1 cellular context compared by ENCODE assay signal in genomic region chr1:56710646-56711045, GRCh38.
TF ChIP-seq lines count a peak whose summit lies in the region.

No MANE protein-coding gene starts in this region.

TF ChIP-seq in GM12878, 131 proteins besides CTCF, POLR2A, EP300 and RAD21 (continued from another document):
- TF ChIP-seq, protein P1, sequence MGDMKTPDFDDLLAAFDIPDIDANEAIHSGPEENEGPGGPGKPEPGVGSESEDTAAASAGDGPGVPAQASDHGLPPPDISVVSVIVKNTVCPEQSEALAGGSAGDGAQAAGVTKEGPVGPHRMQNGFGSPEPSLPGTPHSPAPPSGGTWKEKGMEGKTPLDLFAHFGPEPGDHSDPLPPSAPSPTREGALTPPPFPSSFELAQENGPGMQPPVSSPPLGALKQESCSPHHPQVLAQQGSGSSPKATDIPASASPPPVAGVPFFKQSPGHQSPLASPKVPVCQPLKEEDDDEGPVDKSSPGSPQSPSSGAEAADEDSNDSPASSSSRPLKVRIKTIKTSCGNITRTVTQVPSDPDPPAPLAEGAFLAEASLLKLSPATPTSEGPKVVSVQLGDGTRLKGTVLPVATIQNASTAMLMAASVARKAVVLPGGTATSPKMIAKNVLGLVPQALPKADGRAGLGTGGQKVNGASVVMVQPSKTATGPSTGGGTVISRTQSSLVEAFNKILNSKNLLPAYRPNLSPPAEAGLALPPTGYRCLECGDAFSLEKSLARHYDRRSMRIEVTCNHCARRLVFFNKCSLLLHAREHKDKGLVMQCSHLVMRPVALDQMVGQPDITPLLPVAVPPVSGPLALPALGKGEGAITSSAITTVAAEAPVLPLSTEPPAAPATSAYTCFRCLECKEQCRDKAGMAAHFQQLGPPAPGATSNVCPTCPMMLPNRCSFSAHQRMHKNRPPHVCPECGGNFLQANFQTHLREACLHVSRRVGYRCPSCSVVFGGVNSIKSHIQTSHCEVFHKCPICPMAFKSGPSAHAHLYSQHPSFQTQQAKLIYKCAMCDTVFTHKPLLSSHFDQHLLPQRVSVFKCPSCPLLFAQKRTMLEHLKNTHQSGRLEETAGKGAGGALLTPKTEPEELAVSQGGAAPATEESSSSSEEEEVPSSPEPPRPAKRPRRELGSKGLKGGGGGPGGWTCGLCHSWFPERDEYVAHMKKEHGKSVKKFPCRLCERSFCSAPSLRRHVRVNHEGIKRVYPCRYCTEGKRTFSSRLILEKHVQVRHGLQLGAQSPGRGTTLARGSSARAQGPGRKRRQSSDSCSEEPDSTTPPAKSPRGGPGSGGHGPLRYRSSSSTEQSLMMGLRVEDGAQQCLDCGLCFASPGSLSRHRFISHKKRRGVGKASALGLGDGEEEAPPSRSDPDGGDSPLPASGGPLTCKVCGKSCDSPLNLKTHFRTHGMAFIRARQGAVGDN (IDR thresholded peaks at IDR 0.05), result no peak
- TF ChIP-seq, protein P2, sequence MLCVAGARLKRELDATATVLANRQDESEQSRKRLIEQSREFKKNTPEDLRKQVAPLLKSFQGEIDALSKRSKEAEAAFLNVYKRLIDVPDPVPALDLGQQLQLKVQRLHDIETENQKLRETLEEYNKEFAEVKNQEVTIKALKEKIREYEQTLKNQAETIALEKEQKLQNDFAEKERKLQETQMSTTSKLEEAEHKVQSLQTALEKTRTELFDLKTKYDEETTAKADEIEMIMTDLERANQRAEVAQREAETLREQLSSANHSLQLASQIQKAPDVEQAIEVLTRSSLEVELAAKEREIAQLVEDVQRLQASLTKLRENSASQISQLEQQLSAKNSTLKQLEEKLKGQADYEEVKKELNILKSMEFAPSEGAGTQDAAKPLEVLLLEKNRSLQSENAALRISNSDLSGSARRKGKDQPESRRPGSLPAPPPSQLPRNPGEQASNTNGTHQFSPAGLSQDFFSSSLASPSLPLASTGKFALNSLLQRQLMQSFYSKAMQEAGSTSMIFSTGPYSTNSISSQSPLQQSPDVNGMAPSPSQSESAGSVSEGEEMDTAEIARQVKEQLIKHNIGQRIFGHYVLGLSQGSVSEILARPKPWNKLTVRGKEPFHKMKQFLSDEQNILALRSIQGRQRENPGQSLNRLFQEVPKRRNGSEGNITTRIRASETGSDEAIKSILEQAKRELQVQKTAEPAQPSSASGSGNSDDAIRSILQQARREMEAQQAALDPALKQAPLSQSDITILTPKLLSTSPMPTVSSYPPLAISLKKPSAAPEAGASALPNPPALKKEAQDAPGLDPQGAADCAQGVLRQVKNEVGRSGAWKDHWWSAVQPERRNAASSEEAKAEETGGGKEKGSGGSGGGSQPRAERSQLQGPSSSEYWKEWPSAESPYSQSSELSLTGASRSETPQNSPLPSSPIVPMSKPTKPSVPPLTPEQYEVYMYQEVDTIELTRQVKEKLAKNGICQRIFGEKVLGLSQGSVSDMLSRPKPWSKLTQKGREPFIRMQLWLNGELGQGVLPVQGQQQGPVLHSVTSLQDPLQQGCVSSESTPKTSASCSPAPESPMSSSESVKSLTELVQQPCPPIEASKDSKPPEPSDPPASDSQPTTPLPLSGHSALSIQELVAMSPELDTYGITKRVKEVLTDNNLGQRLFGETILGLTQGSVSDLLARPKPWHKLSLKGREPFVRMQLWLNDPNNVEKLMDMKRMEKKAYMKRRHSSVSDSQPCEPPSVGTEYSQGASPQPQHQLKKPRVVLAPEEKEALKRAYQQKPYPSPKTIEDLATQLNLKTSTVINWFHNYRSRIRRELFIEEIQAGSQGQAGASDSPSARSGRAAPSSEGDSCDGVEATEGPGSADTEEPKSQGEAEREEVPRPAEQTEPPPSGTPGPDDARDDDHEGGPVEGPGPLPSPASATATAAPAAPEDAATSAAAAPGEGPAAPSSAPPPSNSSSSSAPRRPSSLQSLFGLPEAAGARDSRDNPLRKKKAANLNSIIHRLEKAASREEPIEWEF (IDR thresholded peaks at IDR 0.05; ENCODE audit: insufficient replicate concordance, low read depth, low read length), result no peak
- no peak for TF ChIP-seq SREBF1 (IDR thresholded peaks at IDR 0.05; ENCODE audit: low read length)
- no peak for TF ChIP-seq NFIC (IDR thresholded peaks at IDR 0.05; ENCODE audit: low read depth, low read length)
- no peak for TF ChIP-seq IRF5 (IDR thresholded peaks at IDR 0.05; ENCODE audit: borderline replicate concordance)
- TF ChIP-seq HDGF (IDR thresholded peaks at IDR 0.05), result no peak
- no peak for TF ChIP-seq WRNIP1 (IDR thresholded peaks at IDR 0.05; ENCODE audit: borderline replicate concordance, low read depth, low read length)
- no peak for TF ChIP-seq SMARCA5 (IDR thresholded peaks at IDR 0.05)
- no peak for TF ChIP-seq ZNF24 (IDR thresholded peaks at IDR 0.05)
- TF ChIP-seq POU2F2 (IDR thresholded peaks at IDR 0.05; ENCODE audit: borderline replicate concordance, low read depth, low read length), result no peak
- TF ChIP-seq SMAD1 (IDR thresholded peaks at IDR 0.05; ENCODE audit: low read depth, partially characterized antibody), result no peak
- TF ChIP-seq SIX5 (IDR thresholded peaks at IDR 0.05; ENCODE audit: low read depth, low read length, severe bottlenecking), result no peak
- no peak for TF ChIP-seq ZSCAN29 (IDR thresholded peaks at IDR 0.05)
- TF ChIP-seq TCF3 (IDR thresholded peaks at IDR 0.05; ENCODE audit: borderline replicate concordance, insufficient read depth, low read depth, low read length), result no peak
- no peak for TF ChIP-seq JUNB (IDR thresholded peaks at IDR 0.05)
- TF ChIP-seq, protein P3, sequence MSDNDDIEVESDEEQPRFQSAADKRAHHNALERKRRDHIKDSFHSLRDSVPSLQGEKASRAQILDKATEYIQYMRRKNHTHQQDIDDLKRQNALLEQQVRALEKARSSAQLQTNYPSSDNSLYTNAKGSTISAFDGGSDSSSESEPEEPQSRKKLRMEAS (IDR thresholded peaks at IDR 0.05; ENCODE audit: low read depth, low read length), result no peak
TF ChIP-seq in GM12878: peak in this region for 0.
